13 cellular contexts compared by ENCODE assay signal in genomic region chr3:185151101-185151958, GRCh38. TPM values are rescaled to one million over a fixed set of nuclear protein-coding genes. Genes with fewer than 3 reads are reported as not detected.
A peak's percentile ranks its signal among the peaks of the same experiment; 100 is the strongest.
DNase-seq lines count a peak whose midpoint lies in the region; ATAC-seq and TF ChIP-seq lines count a peak whose summit lies in the region.
"Had no signal": no experiment of that assay in that cellular context is flagged by ENCODE, and none has a peak within 500 bp of the region (broad histone marks: within the 10 kb centered on the region; RNA-seq: fewer than 3 reads in every experiment).

No MANE protein-coding gene starts in this region.

- H3K4me1 Mint-ChIP-seq in Caco-2 (ENCODE audit: low read depth, unreplicated experiment) = no peaks in the 10 kb centered on the region

- DNase-seq in Caco-2 (no peak), hepatocyte (ENCODE audit: low spot score) (no peak), gastrocnemius medialis (no peak)
- DNase-seq in central memory CD4-positive, alpha-beta T cell = no peak
- DNase-seq: activated CD8-positive, alpha-beta T cell treated with anti-CD3 and anti-CD28 coated beads for 36 hours; Calu3; NCI-H1092 treated with DMSO at 0.1 percent for 48 hours; occipital lobe had no signal

- no peaks in the 10 kb centered on the region for H4K20me1 ChIP-seq in SU-DHL-6 (ENCODE audit: low read depth, low read length)
- no peaks in the 10 kb centered on the region for H4K20me1 ChIP-seq in hepatocyte (ENCODE audit: insufficient read depth, poor library complexity, severe bottlenecking)

- no peak for TF ChIP-seq CTCF in Caco-2 (IDR thresholded peaks at IDR 0.05; ENCODE audit: insufficient read depth in 1 of 2, low read depth in 1 of 2, low read length in 1 of 2, severe bottlenecking in 1 of 2, unreplicated experiment in 1 of 2)
- no peak for TF ChIP-seq CTCF in SU-DHL-6 (IDR thresholded peaks at IDR 0.05; ENCODE audit: insufficient read depth, low read length, poor library complexity, severe bottlenecking)
- no peak for TF ChIP-seq CTCF in hepatocyte (IDR thresholded peaks at IDR 0.05; ENCODE audit: poor library complexity)
- no peak for TF ChIP-seq CTCF in gastrocnemius medialis (IDR thresholded peaks at IDR 0.05 in 4 of 5, conservative IDR thresholded peaks at IDR 0.05 in 1 of 5)

- H3K9me3 Mint-ChIP-seq in Caco-2 (ENCODE audit: unreplicated experiment) = no peaks in the 10 kb centered on the region
- H3K9me3 Mint-ChIP-seq: activated CD8-positive, alpha-beta T cell treated with anti-CD3 and anti-CD28 coated beads for 36 hours; activated naive CD4-positive, alpha-beta T cell treated with anti-CD3 and anti-CD28 coated beads, Interleukin-2, amount 50 U/mL, for 72 hours had no signal

- H3F3A ChIP-seq in SU-DHL-6 (ENCODE audit: insufficient read depth) = no peaks in the 10 kb centered on the region

- TF ChIP-seq POLR2A in gastrocnemius medialis (IDR thresholded peaks at IDR 0.05) = no peak

- WGBS in hepatocyte (ENCODE audit: low lambda C conversion rate, missing lambda C conversion rate) = 70% methylated on average over 8 of the region's 8 CpGs

- intact Hi-C loops in Caco-2 (cut with micrococcal nuclease; ENCODE audit: unreplicated experiment) = no loop called here
- intact Hi-C loops in gastrocnemius medialis (cut with DNase I; ENCODE audit: low total_unique reads) = no loop called here

- peaks cover 5% of the 10 kb centered on the region for H3K36me3 Mint-ChIP-seq in Caco-2 (ENCODE audit: insufficient read depth, unreplicated experiment)

- POLR2A ChIA-PET in Caco-2 (lab: Charles Lee) = no interaction called here

- H3K9me3 ChIP-seq in Caco-2 (no peaks in the 10 kb centered on the region), SU-DHL-6 (ENCODE audit: insufficient read depth, low read length) (no peaks in the 10 kb centered on the region), hepatocyte (ENCODE audit: low read depth) (no peaks in the 10 kb centered on the region), gastrocnemius medialis (no peaks in the 10 kb centered on the region)

- in situ Hi-C loops in gastrocnemius medialis (cut with MboI; ENCODE audit: low sequenced_read_pairs in 4 of 4) = no loop called here

- BruUV-seq in Caco-2 (replicated peaks; lab: Mats Ljungman, UMichigan) = TSS peak; percentile 33

- H3K36me3 ChIP-seq in Caco-2 (ENCODE audit: control insufficient read depth, insufficient read depth, low read length) = no peaks in the 10 kb centered on the region
- H3K36me3 ChIP-seq in SU-DHL-6 (ENCODE audit: low read length) = no peaks in the 10 kb centered on the region
- H3K36me3 ChIP-seq in hepatocyte (replicated peaks; ENCODE audit: insufficient read depth, low read depth) = no peaks in the 10 kb centered on the region
- no peaks in the 10 kb centered on the region for H3K36me3 ChIP-seq in gastrocnemius medialis

- H3K79me2 ChIP-seq in SU-DHL-6 (ENCODE audit: insufficient read depth, low read length) (no peaks in the 10 kb centered on the region), hepatocyte (peaks cover 3% of the 10 kb centered on the region)

- no peaks in the 10 kb centered on the region for H3K27me3 ChIP-seq in Caco-2 (replicated peaks; ENCODE audit: control insufficient read depth, insufficient read depth, low read length)
- H3K27me3 ChIP-seq in SU-DHL-6 (ENCODE audit: low read length) = no peaks in the 10 kb centered on the region
- H3K27me3 ChIP-seq in hepatocyte = peaks cover 39% of the 10 kb centered on the region
- H3K27me3 ChIP-seq in gastrocnemius medialis = peaks cover 30 to 46% (median 44%) of the 10 kb centered on the region in 3 donors

- H3K27me3 Mint-ChIP-seq in Caco-2 (ENCODE audit: insufficient read depth, unreplicated experiment) = peaks cover 7% of the 10 kb centered on the region

- H3K9me2 ChIP-seq in SU-DHL-6 (replicated peaks; ENCODE audit: insufficient read depth, low read length) = no peaks in the 10 kb centered on the region
- H3K9me2 ChIP-seq in hepatocyte (replicated peaks; ENCODE audit: insufficient read depth) = no peaks in the 10 kb centered on the region

- peak overlapping the region; percentile 39 for H3K4me3 Mint-ChIP-seq in Caco-2 (ENCODE audit: unreplicated experiment)

- H3K4me3 ChIP-seq in Caco-2 (ENCODE audit: low read depth, low read length) = peak overlapping the region; percentile 92; the same call in 1 of the 2 replicates
- H3K4me3 ChIP-seq in SU-DHL-6 (ENCODE audit: insufficient read depth, low read length, poor library complexity, severe bottlenecking) = no peak overlapping the region
- peak overlapping the region; percentile 81 for H3K4me3 ChIP-seq in hepatocyte
- peak overlapping the region in 3 of 4 donors; percentile 51 to 58 (median 52) for H3K4me3 ChIP-seq in gastrocnemius medialis

- H3K4me2 ChIP-seq in SU-DHL-6 (ENCODE audit: low read depth, low read length, poor library complexity, severe bottlenecking) (peak overlapping the region; percentile 42), hepatocyte (peak overlapping the region; percentile 96)

- CTCF ChIA-PET in Caco-2 (lab: Charles Lee) = interaction anchor here (1.0 to 1.7 kb wide), 2 partner anchors 19 to 81 kb away, joined by 5 to 6 read pairs; no protein-coding TSS in a partner anchor

- ATAC-seq in gastrocnemius medialis (no peak), GM18520 (IDR thresholded peaks at IDR 0.05; ENCODE audit: unreplicated experiment) (no peak), HG02759 (IDR thresholded peaks at IDR 0.05; ENCODE audit: unreplicated experiment) (no peak), GM21447 (IDR thresholded peaks at IDR 0.05; ENCODE audit: unreplicated experiment) (no peak)

- H2AFZ ChIP-seq in SU-DHL-6 (ENCODE audit: low read depth, low read length, severe bottlenecking) (no peak overlapping the region), hepatocyte (no peak overlapping the region)

- no peak overlapping the region for H3K27ac Mint-ChIP-seq in Caco-2 (ENCODE audit: unreplicated experiment)
- H3K27ac Mint-ChIP-seq: activated CD8-positive, alpha-beta T cell treated with anti-CD3 and anti-CD28 coated beads for 36 hours; activated naive CD4-positive, alpha-beta T cell treated with anti-CD3 and anti-CD28 coated beads, Interleukin-2, amount 50 U/mL, for 72 hours had no signal

- H3K4me1 ChIP-seq in Caco-2 = no peaks in the 10 kb centered on the region
- no peaks in the 10 kb centered on the region for H3K4me1 ChIP-seq in hepatocyte (ENCODE audit: insufficient read depth)
- H3K4me1 ChIP-seq in gastrocnemius medialis = no peaks in the 10 kb centered on the region

- no peak overlapping the region for H3K9ac ChIP-seq in SU-DHL-6 (ENCODE audit: low read length)

- H3K27ac ChIP-seq in SU-DHL-6 (ENCODE audit: low read depth, low read length) = no peak overlapping the region
- H3K27ac ChIP-seq in hepatocyte = no peak overlapping the region
- peak overlapping the region in 1 of 4 donors; percentile 62 for H3K27ac ChIP-seq in gastrocnemius medialis

RNA-seq across cellular contexts. Expression of gene C3orf70, which starts 1.5 kb away (rescaled TPM):
- 11.2 and 13.3 TPM in 2 replicates for total RNA-seq in Caco-2 (2022)
- 5.1 and 6.0 TPM in 2 replicates for total RNA-seq in hepatocyte
- polyA plus RNA-seq in hepatocyte = 1.1 and 1.2 TPM in 2 replicates
- total RNA-seq in gastrocnemius medialis = 1 to 10 TPM in 1 of 4 donors, under 1 TPM in 3; 0.42 to 1.1 (median 0.59) TPM
